7 cellular contexts compared by ENCODE assay signal in genomic region chr6:169724554-169725269, GRCh38. TPM values are rescaled to one million over a fixed set of nuclear protein-coding genes. Genes with fewer than 3 reads are reported as not detected.
DNase-seq lines count a peak whose midpoint lies in the region; ATAC-seq and TF ChIP-seq lines count a peak whose summit lies in the region.

No MANE protein-coding gene starts in this region.

- peaks cover 4% of the 10 kb centered on the region for H3K27me3 Mint-ChIP-seq in activated CD4-positive, alpha-beta T cell treated with anti-CD3 and anti-CD28 coated beads, Interleukin-2, amount 10 ng/mL, durations not matched to agents 7 days and 5 days

- H3K36me3 Mint-ChIP-seq in activated CD4-positive, alpha-beta T cell treated with anti-CD3 and anti-CD28 coated beads, Interleukin-2, amount 10 ng/mL, durations not matched to agents 7 days and 5 days (ENCODE audit: low read depth): peaks cover 5% of the 10 kb centered on the region

- TF ChIP-seq POLR2A in lower leg skin (IDR thresholded peaks at IDR 0.05): no peak

- DNase-seq in NCI-H1417 treated with DMSO at 0.1 percent for 48 hours (lab: John Stamatoyannopoulos, UW) (peak; percentile 28), dermis blood vessel endothelial cell (peak; percentile 75), lower leg skin (ENCODE audit: low spot score in 2 of 2) (peak; percentile 25 to 88)
- peak; percentile 59 for DNase-seq in activated CD4-positive, alpha-beta T cell treated with anti-CD3 and anti-CD28 coated beads, Interleukin-2, amount 10 ng/mL, durations not matched to agents 7 days and 5 days
- peak; percentile 37 to 74 (median 62) for DNase-seq in stimulated activated CD4-positive, alpha-beta T cell treated with anti-CD3 and anti-CD28 coated beads, TNF-alpha, amount 100 ng/mL, for 24 hours (ENCODE audit: low read depth in 3 of 3)

- CTCF ChIA-PET in activated CD4-positive, alpha-beta T cell treated with anti-CD3 and anti-CD28 coated beads, Interleukin-2, amount 10 ng/mL, durations not matched to agents 7 days and 5 days (lab: Charles Lee): interaction anchor here (0.9 to 1.6 kb wide), 3 partner anchors 17 to 65 kb away, joined by 3 read pairs; partner anchors contain the start of genes C6orf120 and WDR27

- peak overlapping the region; percentile 61 for H3K4me3 ChIP-seq in lower leg skin (ENCODE audit: low read depth, poor library complexity, severe bottlenecking)

- no peak for TF ChIP-seq CTCF in lower leg skin (IDR thresholded peaks at IDR 0.05)

- peak overlapping the region; percentile 79 for H3K4me3 Mint-ChIP-seq in activated CD4-positive, alpha-beta T cell treated with anti-CD3 and anti-CD28 coated beads, Interleukin-2, amount 10 ng/mL, durations not matched to agents 7 days and 5 days

- POLR2A ChIA-PET in activated CD4-positive, alpha-beta T cell treated with anti-CD3 and anti-CD28 coated beads, Interleukin-2, amount 10 ng/mL, durations not matched to agents 7 days and 5 days (lab: Charles Lee): no interaction called here

- intact Hi-C loops in lower leg skin (cut with DNase I; ENCODE audit: low total_unique reads): no loop called here

- ATAC-seq in GM18498 (IDR thresholded peaks at IDR 0.05; ENCODE audit: unreplicated experiment) (peak; percentile 43), HG02571 (IDR thresholded peaks at IDR 0.05; ENCODE audit: unreplicated experiment) (peak; percentile 30)

- H3K27ac Mint-ChIP-seq in activated CD4-positive, alpha-beta T cell treated with anti-CD3 and anti-CD28 coated beads, Interleukin-2, amount 10 ng/mL, durations not matched to agents 7 days and 5 days: peak overlapping the region; percentile 86

- 2% methylated on average over 45 to 53 of the region's 88 CpGs for WGBS in lower leg skin, 2 donors

- peaks cover 35% of the 10 kb centered on the region for H3K4me1 Mint-ChIP-seq in activated CD4-positive, alpha-beta T cell treated with anti-CD3 and anti-CD28 coated beads, Interleukin-2, amount 10 ng/mL, durations not matched to agents 7 days and 5 days

- no peaks in the 10 kb centered on the region for H3K9me3 Mint-ChIP-seq in activated CD4-positive, alpha-beta T cell treated with anti-CD3 and anti-CD28 coated beads, Interleukin-2, amount 10 ng/mL, durations not matched to agents 7 days and 5 days

RNA-seq across cellular contexts. Expression of gene PHF10, which starts 0.4 kb away (rescaled TPM):
- 10 to 100 TPM; 57.4 to 59.7 TPM for total RNA-seq in activated CD4-positive, alpha-beta T cell treated with anti-CD3 and anti-CD28 coated beads, Interleukin-2, amount 10 ng/mL, durations not matched to agents 7 days and 5 days
- total RNA-seq in dermis blood vessel endothelial cell (44.9 and 53.2 TPM in 2 replicates), lower leg skin (10 to 100 TPM; 32.7 to 42.8 (median 37.0) TPM)

RNA-seq across cellular contexts. Expression of gene C6orf120, which starts 22.8 kb away (rescaled TPM):
- 10 to 100 TPM; 17.0 to 20.9 TPM for total RNA-seq in activated CD4-positive, alpha-beta T cell treated with anti-CD3 and anti-CD28 coated beads, Interleukin-2, amount 10 ng/mL, durations not matched to agents 7 days and 5 days
- 27.1 and 36.2 TPM in 2 replicates for total RNA-seq in dermis blood vessel endothelial cell
- total RNA-seq in lower leg skin: 10 to 100 TPM; 20.8 to 28.8 (median 25.6) TPM

RNA-seq across cellular contexts. Expression of gene WDR27, which starts 22.9 kb away (rescaled TPM):
- 10 to 100 TPM; 18.1 to 21.9 TPM for total RNA-seq in activated CD4-positive, alpha-beta T cell treated with anti-CD3 and anti-CD28 coated beads, Interleukin-2, amount 10 ng/mL, durations not matched to agents 7 days and 5 days
- total RNA-seq in dermis blood vessel endothelial cell (21.0 and 39.5 TPM in 2 replicates), lower leg skin (10 to 100 TPM; 15.7 to 40.0 (median 19.5) TPM)

RNA-seq across cellular contexts. Expression of gene DYNLT2, which starts 26.7 kb away (rescaled TPM):
- total RNA-seq in activated CD4-positive, alpha-beta T cell treated with anti-CD3 and anti-CD28 coated beads, Interleukin-2, amount 10 ng/mL, durations not matched to agents 7 days and 5 days: 1 to 10 TPM; 2.2 to 2.5 TPM
- total RNA-seq in dermis blood vessel endothelial cell (0.74 and 1.2 TPM in 2 replicates), lower leg skin (1 to 10 TPM in 2 of 4 donors, under 1 TPM in 2; 0.54 to 4.1 (median 1.1) TPM)

RNA-seq across cellular contexts. Expression of gene ERMARD, which starts 26.7 kb away (rescaled TPM):
- 10 to 100 TPM; 28.1 to 35.6 TPM for total RNA-seq in activated CD4-positive, alpha-beta T cell treated with anti-CD3 and anti-CD28 coated beads, Interleukin-2, amount 10 ng/mL, durations not matched to agents 7 days and 5 days
- total RNA-seq in dermis blood vessel endothelial cell: 18.2 and 21.5 TPM in 2 replicates
- total RNA-seq in lower leg skin: 10 to 100 TPM; 12.0 to 30.5 (median 25.2) TPM

Comparison
In these comparisons a context has a peak if more than half of its experiments do, and no peak if none do; other contexts are left out.
1. Peak in every context shown above with its lines: DNase-seq, ATAC-seq and H3K4me3 ChIP-seq.